Comparison of ENCODE assay signal across 12 cellular contexts in genomic region chr19:2308114-2308556, GRCh38. TPM values are rescaled to one million over a fixed set of nuclear protein-coding genes. Genes with fewer than 3 reads are reported as not detected.
A peak's percentile ranks its signal among the peaks of the same experiment; 100 is the strongest.
DNase-seq lines count a peak whose midpoint lies in the region; ATAC-seq, FAIRE-seq and TF ChIP-seq lines count a peak whose summit lies in the region.
"Had no signal": no experiment of that assay in that cellular context is flagged by ENCODE, and none has a peak within 500 bp of the region (broad histone marks: within the 10 kb centered on the region; RNA-seq: fewer than 3 reads in every experiment).

A gene with protein sequence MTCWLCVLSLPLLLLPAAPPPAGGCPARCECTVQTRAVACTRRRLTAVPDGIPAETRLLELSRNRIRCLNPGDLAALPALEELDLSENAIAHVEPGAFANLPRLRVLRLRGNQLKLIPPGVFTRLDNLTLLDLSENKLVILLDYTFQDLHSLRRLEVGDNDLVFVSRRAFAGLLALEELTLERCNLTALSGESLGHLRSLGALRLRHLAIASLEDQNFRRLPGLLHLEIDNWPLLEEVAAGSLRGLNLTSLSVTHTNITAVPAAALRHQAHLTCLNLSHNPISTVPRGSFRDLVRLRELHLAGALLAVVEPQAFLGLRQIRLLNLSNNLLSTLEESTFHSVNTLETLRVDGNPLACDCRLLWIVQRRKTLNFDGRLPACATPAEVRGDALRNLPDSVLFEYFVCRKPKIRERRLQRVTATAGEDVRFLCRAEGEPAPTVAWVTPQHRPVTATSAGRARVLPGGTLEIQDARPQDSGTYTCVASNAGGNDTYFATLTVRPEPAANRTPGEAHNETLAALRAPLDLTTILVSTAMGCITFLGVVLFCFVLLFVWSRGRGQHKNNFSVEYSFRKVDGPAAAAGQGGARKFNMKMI (minus strand): TSS chr19:2308154. CDS start chr19:2291776, 16,378 bp downstream.

- H3K9me3 Mint-ChIP-seq in neural crest cell, result no peaks in the 10 kb centered on the region

- no peak for FAIRE-seq in frontal cortex (lab: Jason Lieb, UNC)

- ATAC-seq in HG03432 (IDR thresholded peaks at IDR 0.05; ENCODE audit: unreplicated experiment), result no peak
- no peak for ATAC-seq in HG03139 (IDR thresholded peaks at IDR 0.05; ENCODE audit: unreplicated experiment)

- DNase-seq in DMS 273 (lab: John Stamatoyannopoulos, UW; ENCODE audit: unreplicated experiment) (peak; percentile 68), DMS 273 treated with DMSO at 0.1 percent for 48 hours (lab: John Stamatoyannopoulos, UW) (no peak), HuH-7.5 (ENCODE audit: low spot score) (peak; percentile 65), coronary artery (ENCODE audit: low spot score) (no peak), neural crest cell (ENCODE audit: low read depth, low spot score) (no peak), frontal cortex (ENCODE audit: low spot score in 2 of 2) (no peak)
- DNase-seq: activated CD4-positive, alpha-beta T cell treated with anti-CD3 and anti-CD28 coated beads, Interleukin-2, amount 50 U/mL, for 48 hours; NCI-H82 had no signal

- TF ChIP-seq CTCF in coronary artery (IDR thresholded peaks at IDR 0.05), result no peak
- no peak for TF ChIP-seq CTCF in neural crest cell (conservative IDR thresholded peaks at IDR 0.05)

- H3K27ac ChIP-seq in coronary artery, result no peak within 1 kb of the TSS
- H3K27ac ChIP-seq: 22Rv1 had no signal

- H3K4me3 Mint-ChIP-seq in neural crest cell, result peak within 1 kb of the TSS; percentile 59

- H3K4me1 Mint-ChIP-seq in neural crest cell, result peaks cover 3% of the 10 kb centered on the region

- H3K36me3 Mint-ChIP-seq in neural crest cell (ENCODE audit: low read depth), result no peaks in the 10 kb centered on the region

- peaks cover 55% of the 10 kb centered on the region for H3K27me3 Mint-ChIP-seq in neural crest cell (ENCODE audit: low read depth)

- no peak within 1 kb of the TSS for H3K27ac Mint-ChIP-seq in neural crest cell (ENCODE audit: unreplicated experiment)

- H3K4me3 ChIP-seq in coronary artery, result peak within 1 kb of the TSS; percentile 54

RNA-seq across cellular contexts. Expression of the gene that starts here (rescaled TPM):
- not detected in 2 replicates for total RNA-seq in neural crest cell
- total RNA-seq in frontal cortex, result 0.82 TPM
- total RNA-seq: myocyte had no signal

Comparison
In these comparisons a context has a peak if more than half of its experiments do, and no peak if none do; other contexts are left out.
1. DNase-seq: peak in DMS 273 (single experiment) and HuH-7.5 (single experiment); none in DMS 273 treated with DMSO at 0.1 percent for 48 hours (single experiment), coronary artery (single experiment), neural crest cell (single experiment) and frontal cortex (0 of 2).